ENCODE assay signal across 15 cellular contexts in the genomic region with DNA sequence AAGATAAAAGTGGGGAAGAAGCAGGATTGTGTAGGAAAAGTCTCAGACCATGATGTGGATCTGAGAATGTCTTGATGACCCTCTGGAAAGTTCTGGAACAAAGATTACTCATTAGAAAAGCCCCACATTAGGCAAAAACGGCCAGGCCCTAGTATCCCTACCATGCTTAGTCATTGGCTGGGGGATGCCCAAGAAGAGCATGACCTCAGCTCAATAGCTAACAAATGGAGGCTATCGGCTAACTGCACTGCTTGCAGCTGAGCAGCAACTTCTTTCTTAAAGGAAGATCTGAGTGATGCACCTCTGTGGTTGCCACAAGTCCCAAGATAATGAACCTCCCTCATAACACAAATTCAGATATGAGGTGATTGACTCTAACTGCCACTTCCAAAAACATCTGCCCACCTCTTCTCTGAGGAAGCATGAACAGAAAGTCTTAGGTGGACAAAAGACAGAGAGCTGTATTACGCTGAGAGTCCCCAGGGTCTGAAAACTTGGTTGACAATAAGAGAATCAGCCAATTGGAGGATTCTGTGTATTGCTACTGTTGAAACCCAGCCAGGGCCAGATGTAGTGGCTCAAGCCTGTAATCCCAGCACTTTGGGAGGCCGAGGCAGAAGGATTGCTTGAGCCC.
DNase-seq lines count a peak whose midpoint lies in the region; ATAC-seq and TF ChIP-seq lines count a peak whose summit lies in the region.
"Had no signal": no experiment of that assay in that cellular context is flagged by ENCODE, and none has a peak within 500 bp of the region (broad histone marks: within the 10 kb centered on the region; RNA-seq: fewer than 3 reads in every experiment).

No MANE protein-coding gene starts in this region.

- peaks cover 2% of the 10 kb centered on the region for H3K27me3 Mint-ChIP-seq in chondrocyte (ENCODE audit: low read depth)

- H3K4me3 ChIP-seq in BLaER1 (no peak overlapping the region), coronary artery (no peak overlapping the region)
- H3K4me3 ChIP-seq: smooth muscle cell, uterus had no signal

- peak overlapping the region; percentile 64 for H3K4me2 ChIP-seq in BLaER1
- H3K4me2 ChIP-seq: smooth muscle cell had no signal

- ATAC-seq in GM21381 (IDR thresholded peaks at IDR 0.05; ENCODE audit: unreplicated experiment) (peak; percentile 51), HG03378 (IDR thresholded peaks at IDR 0.05; ENCODE audit: unreplicated experiment) (peak; percentile 72), HG02938 (IDR thresholded peaks at IDR 0.05; ENCODE audit: unreplicated experiment) (no peak), HG02840 (IDR thresholded peaks at IDR 0.05; ENCODE audit: low FRiP score, unreplicated experiment) (no peak), GM19467 (IDR thresholded peaks at IDR 0.05; ENCODE audit: unreplicated experiment) (no peak)

- H3K36me3 ChIP-seq in BLaER1, result no peaks in the 10 kb centered on the region
- H3K36me3 ChIP-seq: uterus had no signal

- no peak overlapping the region for H3K4me3 Mint-ChIP-seq in chondrocyte (ENCODE audit: unreplicated experiment)
- H3K4me3 Mint-ChIP-seq: nephron had no signal

- peaks cover 14% of the 10 kb centered on the region for H3K9me3 ChIP-seq in BLaER1
- H3K9me3 ChIP-seq: uterus had no signal

- TF ChIP-seq CTCF in chondrocyte (IDR thresholded peaks at IDR 0.05) (no peak), coronary artery (IDR thresholded peaks at IDR 0.05) (no peak)

- no peaks in the 10 kb centered on the region for H3K27me3 ChIP-seq in BLaER1
- H3K27me3 ChIP-seq: uterus had no signal

- peaks cover 40% of the 10 kb centered on the region for H3K4me1 Mint-ChIP-seq in chondrocyte (ENCODE audit: low read depth)
- H3K4me1 Mint-ChIP-seq: nephron had no signal

- DNase-seq in chondrocyte (ENCODE audit: low spot score) (no peak), coronary artery (ENCODE audit: low spot score) (no peak)
- DNase-seq: activated CD4-positive, CD25-positive, alpha-beta regulatory T cell; H7; NCI-H1105; NCI-H524; uterus had no signal

- H3K27ac Mint-ChIP-seq in chondrocyte (ENCODE audit: unreplicated experiment), result peak overlapping the region; percentile 90
- H3K27ac Mint-ChIP-seq: nephron had no signal

- H3K4me1 ChIP-seq in BLaER1, result peaks cover 20% of the 10 kb centered on the region
- H3K4me1 ChIP-seq: uterus had no signal

- peaks cover 9% of the 10 kb centered on the region for H3K9me3 Mint-ChIP-seq in chondrocyte (ENCODE audit: low read depth)

- peaks cover 5% of the 10 kb centered on the region for H3K36me3 Mint-ChIP-seq in chondrocyte (ENCODE audit: low read depth)

- no peak overlapping the region; the same call in 1 of the 2 replicates for H3K27ac ChIP-seq in BLaER1
- no peak overlapping the region for H3K27ac ChIP-seq in coronary artery
- H3K27ac ChIP-seq: uterus had no signal

- H4K20me1 ChIP-seq in BLaER1, result no peaks in the 10 kb centered on the region

- no peak overlapping the region for H3K9ac ChIP-seq in BLaER1

Comparison
In these comparisons a context has a peak if more than half of its experiments do, and no peak if none do; other contexts are left out.
1. ATAC-seq: peak in GM21381 (single experiment) and HG03378 (single experiment); none in HG02938 (single experiment), HG02840 (single experiment) and GM19467 (single experiment).